Comparison of ENCODE assay signal across 17 cellular contexts in the genomic region with DNA sequence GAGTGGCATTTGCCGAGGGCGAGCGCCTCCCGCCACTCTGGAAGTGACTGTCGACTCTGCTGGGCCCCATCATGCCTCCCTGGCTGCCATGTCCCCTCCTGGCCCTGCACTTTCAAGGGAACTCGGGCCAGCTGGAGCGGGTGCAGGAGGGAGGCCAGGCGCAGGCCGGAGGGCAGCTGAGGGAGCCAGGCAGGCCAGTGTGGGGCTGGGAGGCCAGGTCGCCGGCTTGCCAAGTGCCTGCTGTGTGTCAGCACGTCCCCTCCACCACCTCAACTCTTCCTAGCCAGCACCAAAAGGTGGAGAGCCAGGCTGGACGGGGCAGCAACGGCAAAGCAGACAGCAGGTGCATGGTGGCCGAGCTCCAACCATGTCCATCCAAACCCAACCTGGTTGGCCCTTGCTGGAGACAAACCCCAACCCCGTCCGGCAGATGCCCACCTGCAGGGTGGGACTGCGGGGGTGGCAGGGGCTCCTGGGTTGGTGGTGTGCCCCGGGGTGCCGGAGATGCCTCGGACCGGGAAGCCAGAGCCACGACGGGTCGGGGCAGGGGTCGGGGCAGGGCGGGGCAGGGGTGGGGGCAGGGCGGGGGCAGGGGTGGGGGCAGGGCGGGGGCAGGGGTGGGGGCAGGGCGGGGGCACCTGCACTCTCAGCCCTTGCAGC. TPM values are rescaled to one million over a fixed set of nuclear protein-coding genes. Genes with fewer than 3 reads are reported as not detected.
DNase-seq lines count a peak whose midpoint lies in the region; ATAC-seq and TF ChIP-seq lines count a peak whose summit lies in the region.
"Had no signal": no experiment of that assay in that cellular context is flagged by ENCODE, and none has a peak within 500 bp of the region (broad histone marks: within the 10 kb centered on the region; RNA-seq: fewer than 3 reads in every experiment).

No MANE protein-coding gene starts in this region.

- intact Hi-C loops in left colon (cut with DNase I, micrococcal nuclease) (no loop called here), stomach (cut with DNase I; ENCODE audit: low total_unique reads) (loop anchor here (10.0 kb wide), 1 partner anchor 81 kb away; the partner anchor contains the start of gene NOTCH1), lower leg skin (cut with DNase I; ENCODE audit: low total_unique reads) (loop anchor here (5.0 kb wide), 1 partner anchor 84 kb away; no protein-coding TSS in a partner anchor)

- H3K4me1 Mint-ChIP-seq in brain: peaks cover 31% of the 10 kb centered on the region
- H3K4me1 Mint-ChIP-seq in stimulated activated effector memory CD8-positive, alpha-beta T cell treated with anti-CD3 and anti-CD28 coated beads, Interleukin-12 subunit alpha, Interleukin-12 subunit beta, amount 100 ng/mL, for 72 hours: peaks cover 5% of the 10 kb centered on the region
- H3K4me1 Mint-ChIP-seq: activated CD8-positive, alpha-beta memory T cell treated with anti-CD3 and anti-CD28 coated beads, Interleukin-2, amount 10 ng/mL, durations not matched to agents 7 days and 5 days had no signal

- H3K36me3 Mint-ChIP-seq in brain: no peaks in the 10 kb centered on the region
- H3K36me3 Mint-ChIP-seq in stimulated activated effector memory CD8-positive, alpha-beta T cell treated with anti-CD3 and anti-CD28 coated beads, Interleukin-12 subunit alpha, Interleukin-12 subunit beta, amount 100 ng/mL, for 72 hours: no peaks in the 10 kb centered on the region
- H3K36me3 Mint-ChIP-seq: activated CD8-positive, alpha-beta memory T cell treated with anti-CD3 and anti-CD28 coated beads, Interleukin-2, amount 10 ng/mL, durations not matched to agents 7 days and 5 days; naive B cell had no signal

- peak overlapping the region; percentile 82 to 92 (median 87) for H3K27ac Mint-ChIP-seq in brain
- no peak overlapping the region for H3K27ac Mint-ChIP-seq in stimulated activated effector memory CD8-positive, alpha-beta T cell treated with anti-CD3 and anti-CD28 coated beads, Interleukin-12 subunit alpha, Interleukin-12 subunit beta, amount 100 ng/mL, for 72 hours
- H3K27ac Mint-ChIP-seq: activated CD8-positive, alpha-beta memory T cell treated with anti-CD3 and anti-CD28 coated beads, Interleukin-2, amount 10 ng/mL, durations not matched to agents 7 days and 5 days; naive B cell had no signal

- peak overlapping the region; percentile 29 to 78 (median 53) for H3K27ac ChIP-seq in stomach
- H3K27ac ChIP-seq: suprapubic skin had no signal

- H3K27me3 ChIP-seq in stomach: peaks cover 0 to 28% (median 7%) of the 10 kb centered on the region in 3 donors
- H3K27me3 ChIP-seq: suprapubic skin had no signal

- H3K9me3 ChIP-seq in stomach: no peaks in the 10 kb centered on the region
- H3K9me3 ChIP-seq: suprapubic skin had no signal

- no peaks in the 10 kb centered on the region for H3K27me3 Mint-ChIP-seq in brain

- in situ Hi-C loops in G401 (cut with HindIII; ENCODE audit: low sequenced_read_pairs): no loop called here

- peaks cover 0 to 5% (median 0%) of the 10 kb centered on the region in 5 experiments for H3K9me3 Mint-ChIP-seq in brain
- no peaks in the 10 kb centered on the region for H3K9me3 Mint-ChIP-seq in stimulated activated effector memory CD8-positive, alpha-beta T cell treated with anti-CD3 and anti-CD28 coated beads, Interleukin-12 subunit alpha, Interleukin-12 subunit beta, amount 100 ng/mL, for 72 hours
- H3K9me3 Mint-ChIP-seq: naive B cell; T-helper 1 cell treated with Interleukin-12 subunit alpha and Interleukin-12 subunit beta and Interleukin-4 antibody, amounts not matched to agents 30 μg/mL and 1 μg/mL, for 36 hours had no signal

- DNase-seq in G401 (ENCODE audit: low spot score) (peak; percentile 38), left colon (peak; percentile 20 to 34), stomach (peak; percentile 83), OCI-M2 (lab: John Stamatoyannopoulos, UW; ENCODE audit: unreplicated experiment) (no peak), lower leg skin (ENCODE audit: low spot score in 2 of 2) (no peak), NCI-H1436 (lab: John Stamatoyannopoulos, UW) (no peak)
- no peak for DNase-seq in stimulated activated effector memory CD8-positive, alpha-beta T cell treated with anti-CD3 and anti-CD28 coated beads, Interleukin-12 subunit alpha, Interleukin-12 subunit beta, amount 100 ng/mL, for 72 hours (ENCODE audit: low spot score in 2 of 2)
- DNase-seq: activated CD4-positive, CD25-positive, alpha-beta regulatory T cell treated with anti-CD3 and anti-CD28 coated beads, Interleukin-2, amount 50 U/mL, for 72 hours; activated CD8-positive, alpha-beta memory T cell treated with anti-CD3 and anti-CD28 coated beads, Interleukin-2, amount 10 ng/mL, durations not matched to agents 7 days and 5 days; activated gamma-delta T cell; effector memory CD4-positive, alpha-beta T cell; naive B cell; NCI-H2227 treated with DMSO at 0.1 percent for 48 hours had no signal

- TF ChIP-seq POLR2A in stomach (IDR thresholded peaks at IDR 0.05) (no peak), lower leg skin (IDR thresholded peaks at IDR 0.05) (no peak)

- H3K4me3 ChIP-seq in stomach: peak overlapping the region in 1 of 4 donors; percentile 13
- no peak overlapping the region for H3K4me3 ChIP-seq in lower leg skin (ENCODE audit: low read depth, poor library complexity, severe bottlenecking)
- H3K4me3 ChIP-seq: lung, suprapubic skin had no signal

- no peak for TF ChIP-seq EP300 in stomach (IDR thresholded peaks at IDR 0.05)

- ATAC-seq in left colon: no peak
- no peak for ATAC-seq in stimulated activated effector memory CD8-positive, alpha-beta T cell treated with anti-CD3 and anti-CD28 coated beads, Interleukin-12 subunit alpha, Interleukin-12 subunit beta, amount 100 ng/mL, for 72 hours
- ATAC-seq: activated CD8-positive, alpha-beta memory T cell treated with anti-CD3 and anti-CD28 coated beads, Interleukin-2, amount 10 ng/mL, durations not matched to agents 7 days and 5 days had no signal

- 27 to 63% (median 34%) methylated on average over 5 to 29 of the region's 30 CpGs for WGBS in stomach, 5 donors
- 60 to 75% methylated on average over 14 to 24 of the region's 30 CpGs for WGBS in lower leg skin, 2 donors

- H3K36me3 ChIP-seq in stomach: no peaks in the 10 kb centered on the region
- H3K36me3 ChIP-seq: suprapubic skin had no signal

- TF ChIP-seq CTCF in brain (conservative IDR thresholded peaks at IDR 0.05) (no peak), stomach (IDR thresholded peaks at IDR 0.05) (no peak), lower leg skin (IDR thresholded peaks at IDR 0.05) (no peak)

- no peak overlapping the region for H3K4me3 Mint-ChIP-seq in brain
- H3K4me3 Mint-ChIP-seq in stimulated activated effector memory CD8-positive, alpha-beta T cell treated with anti-CD3 and anti-CD28 coated beads, Interleukin-12 subunit alpha, Interleukin-12 subunit beta, amount 100 ng/mL, for 72 hours: no peak overlapping the region
- H3K4me3 Mint-ChIP-seq: activated CD8-positive, alpha-beta memory T cell treated with anti-CD3 and anti-CD28 coated beads, Interleukin-2, amount 10 ng/mL, durations not matched to agents 7 days and 5 days; naive B cell; T-helper 1 cell treated with Interleukin-12 subunit alpha and Interleukin-12 subunit beta and Interleukin-4 antibody, amounts not matched to agents 30 μg/mL and 1 μg/mL, for 36 hours had no signal

- peaks cover 44 to 81% (median 71%) of the 10 kb centered on the region in 4 donors for H3K4me1 ChIP-seq in stomach

RNA-seq across cellular contexts. Expression of gene EGFL7, which starts 36.5 kb away (rescaled TPM):
- 140 and 142 TPM in 2 replicates for total RNA-seq in G401 (2014; rRNA removed; shearing (Covaris generic))
- 36.4 TPM for polyA plus RNA-seq in brain (ENCODE audit: insufficient read depth, low read depth, low replicate concordance)
- total RNA-seq in left colon: 10 to 100 TPM; 14.3 to 17.2 TPM
- 1,000 to 10,000 TPM in 1 of 5 donors, 10 to 100 TPM in 4; 20.9 to 1,085 (median 42.0) TPM for total RNA-seq in stomach
- polyA plus RNA-seq in stomach: 100 to 1,000 TPM in 1 of 3 donors, 10 to 100 TPM in 2; 44.8 to 113 (median 79.2) TPM
- total RNA-seq in lower leg skin: 10 to 100 TPM; 27.8 to 62.2 (median 46.2) TPM

Comparison
In these comparisons a context has a peak if more than half of its experiments do, and no peak if none do; other contexts are left out.
1. DNase-seq: peak in G401 (single experiment), left colon (2 of 2) and stomach (single experiment); none in OCI-M2 (single experiment), lower leg skin (0 of 2), NCI-H1436 (single experiment) and stimulated activated effector memory CD8-positive, alpha-beta T cell treated with anti-CD3 and anti-CD28 coated beads, Interleukin-12 subunit alpha, Interleukin-12 subunit beta, amount 100 ng/mL, for 72 hours (0 of 2).
2. intact Hi-C loops: an anchor here in stomach (10.0 kb wide) and lower leg skin (5.0 kb wide); none called in left colon.